ENCODE assay signal across 13 cellular contexts in genomic region chr2:95760839-95761525, GRCh38.
DNase-seq lines count a peak whose midpoint lies in the region; ATAC-seq, FAIRE-seq and TF ChIP-seq lines count a peak whose summit lies in the region.
"Had no signal": no experiment of that assay in that cellular context is flagged by ENCODE, and none has a peak within 500 bp of the region (broad histone marks: within the 10 kb centered on the region; RNA-seq: fewer than 3 reads in every experiment).

No MANE protein-coding gene starts in this region.

- H3K4me1 ChIP-seq in HepG2 (ENCODE audit: insufficient read depth, low read length) (no peaks in the 10 kb centered on the region), right lobe of liver (no peaks in the 10 kb centered on the region)
- H3K4me1 ChIP-seq: BLaER1 had no signal

- no peak overlapping the region for H2AFZ ChIP-seq in HepG2 (ENCODE audit: low read length)

- intact Hi-C loops in HepG2 (cut with micrococcal nuclease; ENCODE audit: unreplicated experiment) (no loop called here), right lobe of liver (cut with DNase I) (no loop called here)

- no peak overlapping the region for H3K9ac ChIP-seq in HepG2 (ENCODE audit: insufficient read depth, low read depth, low read length)
- H3K9ac ChIP-seq: BLaER1 had no signal

- H3K27ac ChIP-seq in HepG2 (ENCODE audit: extremely low read length, insufficient read depth, low read length) (no peak overlapping the region), right lobe of liver (no peak overlapping the region)
- H3K27ac ChIP-seq: BLaER1 had no signal

- no peaks in the 10 kb centered on the region for H3K9me3 ChIP-seq in HepG2 (ENCODE audit: low read length)
- H3K9me3 ChIP-seq in right lobe of liver: no peaks in the 10 kb centered on the region
- H3K9me3 ChIP-seq: BLaER1 had no signal

- POLR2A ChIA-PET in HepG2 (lab: Yijun Ruan, JAX): no interaction called here

- in situ Hi-C loops in HepG2 (cut with HindIII; ENCODE audit: extremely low pct_ligation_motif_present, low pct_unique_long_range_greater_than_20kb): no loop called here

- H3K4me3 ChIP-seq in HepG2 (replicated peaks in 1 of 3; ENCODE audit: insufficient read depth in 1 of 3, low read depth in 2 of 3, low read length in 3 of 3) (no peak overlapping the region), right lobe of liver (no peak overlapping the region), fibroblast of villous mesenchyme (ENCODE audit: low read depth, low read length) (no peak overlapping the region)
- H3K4me3 ChIP-seq: BLaER1 had no signal

- FAIRE-seq in HepG2 (lab: Jason Lieb, UNC) (no peak), urothelium cell line (lab: Jason Lieb, UNC) (peak; percentile 96)
- FAIRE-seq: small intestine had no signal

- CTCF ChIA-PET in HepG2 (lab: Yijun Ruan, JAX; ENCODE audit: low intra/inter-chr PET ratio, low total read pairs): no interaction called here

- TF ChIP-seq POLR2A in HepG2 (IDR thresholded peaks at IDR 0.05; ENCODE audit: insufficient read depth in 1 of 2, low read depth in 2 of 2, low read length in 2 of 2) (no peak), right lobe of liver (IDR thresholded peaks at IDR 0.05) (no peak)

- no peaks in the 10 kb centered on the region for H3K79me2 ChIP-seq in HepG2 (ENCODE audit: insufficient read depth, low read length)

- peaks cover 8 to 9% of the 10 kb centered on the region in 2 experiments; a peak in 4 of 5 replicates for H3K27me3 ChIP-seq in HepG2 (ENCODE audit: control insufficient read depth in 1 of 2, insufficient read depth in 2 of 2, low read length in 2 of 2)
- H3K27me3 ChIP-seq in right lobe of liver: no peaks in the 10 kb centered on the region
- H3K27me3 ChIP-seq: BLaER1 had no signal

- TF ChIP-seq CTCF in HepG2 (CRISPR knock-in tag; IDR thresholded peaks at IDR 0.05) (no peak), right lobe of liver (IDR thresholded peaks at IDR 0.05) (no peak), fibroblast of villous mesenchyme (IDR thresholded peaks at IDR 0.05; ENCODE audit: insufficient read depth, low read depth, low read length) (no peak)

- DNase-seq in HepG2 (ENCODE audit: low spot score) (no peak), right lobe of liver (no peak), SW480 (ENCODE audit: low spot score) (peak; percentile 86), fibroblast of villous mesenchyme (ENCODE audit: low read depth) (peak; percentile 83), urothelium cell line (ENCODE audit: low spot score) (peak; percentile 91)
- DNase-seq: activated CD8-positive, alpha-beta memory T cell treated with anti-CD3 and anti-CD28 coated beads, Interleukin-2, amount 50 U/mL, for 4 hours; Karpas-422; NCI-H524 treated with DMSO at 0.1 percent for 48 hours; small intestine had no signal

- no peak; the same call in 2 of the 3 replicates for ATAC-seq in HepG2
- ATAC-seq in right lobe of liver: no peak
- no peak for ATAC-seq in HG03045 (IDR thresholded peaks at IDR 0.05; ENCODE audit: unreplicated experiment)
- ATAC-seq in GM19463 (IDR thresholded peaks at IDR 0.05; ENCODE audit: unreplicated experiment): no peak
- no peak for ATAC-seq in HG03025 (IDR thresholded peaks at IDR 0.05; ENCODE audit: low FRiP score, unreplicated experiment)

- H3K36me3 ChIP-seq in HepG2 (replicated peaks in 1 of 2; ENCODE audit: control insufficient read depth in 1 of 2, insufficient read depth in 2 of 2, low read length in 2 of 2) (no peaks in the 10 kb centered on the region), right lobe of liver (no peaks in the 10 kb centered on the region)
- H3K36me3 ChIP-seq: BLaER1 had no signal

- BruUV-seq in HepG2 (replicated peaks; lab: Mats Ljungman, UMichigan): no TSS peak

- H3K4me2 ChIP-seq in HepG2 (ENCODE audit: low read depth, low read length): no peak overlapping the region
- H3K4me2 ChIP-seq: BLaER1 had no signal

- TF ChIP-seq EP300 in HepG2 (IDR thresholded peaks at IDR 0.05; ENCODE audit: low read depth in 2 of 2, low read length in 2 of 2) (no peak), HepG2 (CRISPR knock-in tag; IDR thresholded peaks at IDR 0.05; ENCODE audit: borderline replicate concordance) (no peak)

- WGBS in HepG2 (ENCODE audit: low lambda C conversion rate): 27% methylated on average over 10 of the region's 11 CpGs
- WGBS in right lobe of liver (ENCODE audit: insufficient coverage, low coverage, low lambda C conversion rate, missing lambda C conversion rate): 61% methylated on average over 7 of the region's 11 CpGs

- TF ChIP-seq RAD21 in HepG2 (CRISPR knock-in tag; IDR thresholded peaks at IDR 0.05): no peak

- no peaks in the 10 kb centered on the region for H4K20me1 ChIP-seq in HepG2 (ENCODE audit: insufficient read depth, low read length)
- H4K20me1 ChIP-seq: BLaER1 had no signal

TF ChIP-seq in HepG2, 621 proteins besides CTCF, POLR2A, EP300 and RAD21:
- TF ChIP-seq FOSL2 (CRISPR knock-in tag; IDR thresholded peaks at IDR 0.05) (peak; percentile 27; the same call in 1 of the 2 replicates), ARID5B (CRISPR knock-in tag; IDR thresholded peaks at IDR 0.05) (no peak), ZBTB33 (CRISPR knock-in tag; IDR thresholded peaks at IDR 0.05) (no peak), TEF (CRISPR knock-in tag; IDR thresholded peaks at IDR 0.05) (no peak)

Comparison
In these comparisons a context has a peak if more than half of its experiments do, and no peak if none do; other contexts are left out.
1. DNase-seq: peak in SW480 (single experiment), fibroblast of villous mesenchyme (single experiment) and urothelium cell line (single experiment); none in HepG2 (single experiment) and right lobe of liver (0 of 3).